In the genomic region with DNA sequence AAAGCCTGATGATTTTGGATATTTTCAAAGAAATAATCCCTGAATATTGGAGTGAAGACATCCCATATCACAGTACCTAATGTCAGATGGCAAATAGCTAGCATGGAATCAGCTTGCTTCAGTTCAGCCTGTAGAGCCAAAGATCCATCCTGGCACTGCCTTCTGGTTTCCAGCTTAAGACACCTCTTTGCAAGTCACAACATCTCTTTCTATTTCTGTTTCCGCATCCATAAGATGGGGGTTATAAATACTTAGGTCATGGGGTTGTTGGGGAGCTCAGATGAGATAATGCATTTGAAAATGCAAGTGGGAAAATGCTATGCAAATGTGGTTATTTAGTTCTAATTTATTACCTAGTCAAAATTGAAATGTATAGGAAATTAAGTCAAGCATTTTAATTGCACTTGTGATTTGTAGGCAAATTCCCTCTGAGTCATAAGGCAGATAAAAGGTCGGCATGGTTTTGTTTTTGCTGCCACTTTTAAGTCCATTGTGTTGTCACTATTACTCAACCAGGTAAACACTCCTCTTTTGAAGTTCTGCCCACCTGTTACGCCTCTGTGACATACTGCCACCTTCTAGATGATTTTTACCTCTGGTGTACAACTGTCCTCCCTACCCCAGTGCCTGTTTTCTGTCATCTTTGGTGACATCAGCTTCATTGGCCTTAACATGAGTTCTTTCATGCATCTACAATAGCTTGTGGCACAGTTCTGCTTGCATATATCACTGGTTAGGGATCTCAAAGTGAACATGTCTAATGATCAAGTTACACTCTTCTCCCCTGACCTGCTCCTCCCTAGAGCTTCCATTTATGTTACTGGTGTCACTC, we compare ENCODE assay signal across 13 cellular contexts.
DNase-seq lines count a peak whose midpoint lies in the region; ATAC-seq and TF ChIP-seq lines count a peak whose summit lies in the region.
"Had no signal": no experiment of that assay in that cellular context is flagged by ENCODE, and none has a peak within 500 bp of the region (broad histone marks: within the 10 kb centered on the region; RNA-seq: fewer than 3 reads in every experiment).

No MANE protein-coding gene starts in this region.

- no peaks in the 10 kb centered on the region for H3K36me3 ChIP-seq in aorta (ENCODE audit: control insufficient read depth in 1 of 2, insufficient read depth in 2 of 2, low read length in 1 of 2)
- H3K36me3 ChIP-seq: neutrophil, Peyer's patch, thyroid gland had no signal

- H3K4me3 ChIP-seq in GM12864 (ENCODE audit: low read depth, low read length) (no peak overlapping the region), aorta (ENCODE audit: low read length in 2 of 2) (no peak overlapping the region)
- H3K4me3 ChIP-seq: Peyer's patch, thyroid gland had no signal

- CTCF ChIA-PET in WTC11 (lab: Charles Lee): interaction anchor here (1.0 kb wide), 1 partner anchor 81 kb away, joined by 3 read pairs; no protein-coding TSS in a partner anchor

- H3K4me3 Mint-ChIP-seq in WTC11: no peak overlapping the region
- H3K4me3 Mint-ChIP-seq in glutamatergic neuron (ENCODE audit: unreplicated experiment): no peak overlapping the region
- H3K4me3 Mint-ChIP-seq: CD8-positive, alpha-beta memory T cell had no signal

- H3K9me3 Mint-ChIP-seq in WTC11: no peaks in the 10 kb centered on the region
- no peaks in the 10 kb centered on the region for H3K9me3 Mint-ChIP-seq in glutamatergic neuron (ENCODE audit: unreplicated experiment)
- H3K9me3 Mint-ChIP-seq: CD8-positive, alpha-beta memory T cell had no signal

- DNase-seq in COLO668 (lab: John Stamatoyannopoulos, UW; ENCODE audit: unreplicated experiment) (peak; percentile 47), GM12864 (ENCODE audit: low read depth) (peak; percentile 10), M059J (ENCODE audit: low read depth) (peak; percentile 30), WTC11 (ENCODE audit: low spot score) (no peak), aorta (no peak), glutamatergic neuron (no peak), CD1c-positive myeloid dendritic cell (ENCODE audit: extremely low spot score) (no peak), NOMO-1 treated with DMSO at 0.1 percent for 48 hours (lab: John Stamatoyannopoulos, UW; ENCODE audit: unreplicated experiment) (no peak)
- DNase-seq: CD8-positive, alpha-beta memory T cell; Peyer's patch; thyroid gland had no signal

- no peaks in the 10 kb centered on the region for H3K27me3 Mint-ChIP-seq in WTC11 (ENCODE audit: low read depth)
- no peaks in the 10 kb centered on the region for H3K27me3 Mint-ChIP-seq in glutamatergic neuron (ENCODE audit: unreplicated experiment)
- H3K27me3 Mint-ChIP-seq: CD8-positive, alpha-beta memory T cell had no signal

- no peak overlapping the region for H3K27ac ChIP-seq in aorta (ENCODE audit: low read depth in 1 of 2, low read length in 2 of 2)
- H3K27ac ChIP-seq: neutrophil, Peyer's patch, thyroid gland, VCaP had no signal

- TF ChIP-seq CTCF in GM12864 (IDR thresholded peaks at IDR 0.05; ENCODE audit: low read depth, low read length, missing control alignments): no peak
- TF ChIP-seq CTCF in WTC11 (IDR thresholded peaks at IDR 0.05): no peak
- TF ChIP-seq CTCF in glutamatergic neuron (IDR thresholded peaks at IDR 0.05; ENCODE audit: partially characterized antibody, unreplicated experiment): no peak

- H3K27ac Mint-ChIP-seq in WTC11 (peak overlapping the region; percentile 4), glutamatergic neuron (ENCODE audit: unreplicated experiment) (no peak overlapping the region)

- POLR2A ChIA-PET in WTC11 (lab: Charles Lee): no interaction called here

- peaks cover 41% of the 10 kb centered on the region for H3K4me1 Mint-ChIP-seq in WTC11
- peaks cover 14% of the 10 kb centered on the region for H3K4me1 Mint-ChIP-seq in glutamatergic neuron (ENCODE audit: low read depth, unreplicated experiment)

- H3K9me3 ChIP-seq in aorta (ENCODE audit: control insufficient read depth, low read length): no peaks in the 10 kb centered on the region
- H3K9me3 ChIP-seq: neutrophil, Peyer's patch, thyroid gland had no signal

- no peaks in the 10 kb centered on the region for H3K27me3 ChIP-seq in aorta (ENCODE audit: control insufficient read depth in 1 of 2, insufficient read depth in 2 of 2, low read length in 1 of 2)
- H3K27me3 ChIP-seq: neutrophil, Peyer's patch, thyroid gland had no signal

- intact Hi-C loops in aorta (cut with DNase I): no loop called here

- H3K36me3 Mint-ChIP-seq in WTC11 (no peaks in the 10 kb centered on the region), glutamatergic neuron (ENCODE audit: unreplicated experiment) (no peaks in the 10 kb centered on the region)

- 73% methylated on average over 3 of the region's 3 CpGs for WGBS in aorta, 2 donors

- ATAC-seq in WTC11: peak; percentile 8; the same call in 1 of the 2 replicates
- no peak for ATAC-seq in aorta (ENCODE audit: low FRiP score)

- peaks cover 2 to 3% of the 10 kb centered on the region in 2 donors for H3K4me1 ChIP-seq in aorta (ENCODE audit: control insufficient read depth in 1 of 2, insufficient read depth in 2 of 2, low read length in 2 of 2)
- H3K4me1 ChIP-seq: Peyer's patch had no signal

TF ChIP-seq in WTC11, 78 proteins besides CTCF, POLR2A, EP300 and RAD21:
- TF ChIP-seq NFE2L1 (CRISPR knock-in tag; IDR thresholded peaks at IDR 0.05) (no peak), GABPB1 (CRISPR knock-in tag; IDR thresholded peaks at IDR 0.05) (peak; percentile 74)

Comparison
In these comparisons a context has a peak if more than half of its experiments do, and no peak if none do; other contexts are left out.
1. DNase-seq: peak in COLO668 (single experiment), GM12864 (single experiment) and M059J (single experiment); none in WTC11 (single experiment), aorta (0 of 2), glutamatergic neuron (single experiment), CD1c-positive myeloid dendritic cell (single experiment) and NOMO-1 treated with DMSO at 0.1 percent for 48 hours (single experiment).